Comparison of ENCODE assay signal across 1 cellular context in genomic region chr15:65375871-65376552, GRCh38.
TF ChIP-seq lines count a peak whose summit lies in the region.

No MANE protein-coding gene starts in this region.

TF ChIP-seq in IMR-90, 13 proteins besides CTCF, POLR2A, EP300 and RAD21:
- no peak for TF ChIP-seq CEBPB (IDR thresholded peaks at IDR 0.05; ENCODE audit: low read depth, low read length)
- no peak for TF ChIP-seq NFE2L2 (IDR thresholded peaks at IDR 0.05; ENCODE audit: low read depth, low read length)
- TF ChIP-seq MAZ (IDR thresholded peaks at IDR 0.05; ENCODE audit: borderline replicate concordance, low read depth, low read length): no peak
- no peak for TF ChIP-seq RFX5 (IDR thresholded peaks at IDR 0.05; ENCODE audit: low read depth, low read length)
- no peak for TF ChIP-seq BHLHE40 (IDR thresholded peaks at IDR 0.05; ENCODE audit: low read depth, low read length)
- no peak for TF ChIP-seq MXI1 (IDR thresholded peaks at IDR 0.05; ENCODE audit: borderline replicate concordance, low read depth, low read length)
- no peak for TF ChIP-seq FOS (IDR thresholded peaks at IDR 0.05; ENCODE audit: low read depth, low read length)
- TF ChIP-seq RCOR1 (IDR thresholded peaks at IDR 0.05; ENCODE audit: insufficient replicate concordance, low read length): no peak
- TF ChIP-seq USF2 (IDR thresholded peaks at IDR 0.05; ENCODE audit: low read depth, low read length): no peak
- no peak for TF ChIP-seq CHD1 (IDR thresholded peaks at IDR 0.05; ENCODE audit: low read depth, low read length)
- TF ChIP-seq SMC3 (IDR thresholded peaks at IDR 0.05; ENCODE audit: low read depth, low read length): no peak
- no peak for TF ChIP-seq ELK1 (IDR thresholded peaks at IDR 0.05; ENCODE audit: borderline replicate concordance, low read depth, low read length)
- TF ChIP-seq MAFK (IDR thresholded peaks at IDR 0.05; ENCODE audit: low read depth, low read length): no peak
TF ChIP-seq in IMR-90: peak in this region for 0.
